ENCODE assay signal across 8 cellular contexts in the genomic region with DNA sequence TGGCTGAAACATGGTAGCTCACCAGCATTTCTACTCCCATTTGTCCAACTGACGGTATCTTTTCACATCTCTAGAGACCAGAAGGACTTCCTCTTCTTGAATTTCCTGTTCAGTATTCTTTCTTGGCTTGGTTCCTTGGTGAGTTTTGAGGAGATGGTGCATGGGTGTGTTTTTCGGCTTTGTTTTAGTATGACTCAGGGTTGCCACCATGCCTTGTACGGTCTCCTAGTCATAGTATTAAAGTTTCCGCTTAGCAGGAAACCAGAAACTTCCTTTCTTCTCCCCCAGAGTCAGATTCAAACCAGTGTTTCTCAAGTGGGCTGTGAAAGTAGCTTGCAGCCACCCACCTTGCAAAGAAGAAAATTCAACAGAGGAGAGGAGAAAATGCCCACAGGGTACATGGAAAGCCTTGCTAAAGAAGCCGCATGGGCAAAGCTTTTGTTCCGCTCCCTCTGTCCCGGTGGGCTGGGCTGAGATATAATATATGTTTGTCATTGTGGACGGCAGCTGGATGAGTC. TPM values are rescaled to one million over a fixed set of nuclear protein-coding genes. Genes with fewer than 3 reads are reported as not detected.
DNase-seq lines count a peak whose midpoint lies in the region; ATAC-seq and TF ChIP-seq lines count a peak whose summit lies in the region.

No MANE protein-coding gene starts in this region.

- H3K36me3 ChIP-seq in esophagus muscularis mucosa: peaks cover 0 to 15% (median 0%) of the 10 kb centered on the region in 4 donors

- DNase-seq in activated gamma-delta T cell treated with Interleukin-2 at 50 U/mL for 16 hours: peak; percentile 48
- DNase-seq in activated gamma-delta T cell (lab: John Stamatoyannopoulos, UW): no peak
- DNase-seq in esophagus muscularis mucosa (ENCODE audit: extremely low spot score): no peak
- DNase-seq in skeletal muscle cell (ENCODE audit: low read depth): peak; percentile 70
- DNase-seq in NCI-H345 treated with DMSO at 0.1 percent for 48 hours (lab: John Stamatoyannopoulos, UW; ENCODE audit: unreplicated experiment): no peak
- DNase-seq in NCI-H345 (lab: John Stamatoyannopoulos, UW): no peak

- intact Hi-C loops in esophagus muscularis mucosa (cut with DNase I): loop anchor here (10.0 kb wide), 2 partner anchors 82 to 1242 kb away; a partner anchor contains a TSS

- no peaks in the 10 kb centered on the region for H3K9me3 ChIP-seq in esophagus muscularis mucosa

- peak; percentile 81 for ATAC-seq in HG03045 (IDR thresholded peaks at IDR 0.05; ENCODE audit: unreplicated experiment)

- WGBS in esophagus muscularis mucosa: 60% methylated on average over 8 of the region's 8 CpGs

- no peaks in the 10 kb centered on the region for H3K27me3 ChIP-seq in esophagus muscularis mucosa

- no peak for TF ChIP-seq POLR2A in esophagus muscularis mucosa (IDR thresholded peaks at IDR 0.05; ENCODE audit: low read depth)

- peak overlapping the region; percentile 29 to 93 (median 88) for H3K27ac ChIP-seq in esophagus muscularis mucosa (replicated peaks in 1 of 4)

- TF ChIP-seq CTCF in WI38 (IDR thresholded peaks at IDR 0.05; ENCODE audit: low read depth, low read length) (no peak), esophagus muscularis mucosa (IDR thresholded peaks at IDR 0.05) (no peak)

- H3K4me3 ChIP-seq in WI38 (ENCODE audit: low read depth, low read length) (0 out of 2 replicates have a peak overlapping the region, but pooled peaks have one; percentile 16), esophagus muscularis mucosa (peak overlapping the region in 3 of 4 donors; percentile 4 to 18 (median 10)), skeletal muscle cell (ENCODE audit: low read depth, low read length) (no peak overlapping the region)

- H3K4me1 ChIP-seq in esophagus muscularis mucosa: peaks cover 71 to 96% (median 95%) of the 10 kb centered on the region in 4 donors

- TF ChIP-seq EP300 in esophagus muscularis mucosa (IDR thresholded peaks at IDR 0.05): no peak

RNA-seq across cellular contexts. Expression of a gene that starts 5.7 kb away (rescaled TPM):
- total RNA-seq in esophagus muscularis mucosa: 100 to 1,000 TPM; 311 to 469 (median 376) TPM

RNA-seq across cellular contexts. Expression of a gene that starts 55.1 kb away (rescaled TPM):
- total RNA-seq in esophagus muscularis mucosa: under 1 TPM in 3 of 4 donors, not detected in 1; 0.39 to 0.83 (median 0.40) TPM

Comparison
In these comparisons a context has a peak if more than half of its experiments do, and no peak if none do; other contexts are left out.
1. DNase-seq: peak in activated gamma-delta T cell treated with Interleukin-2 at 50 U/mL for 16 hours (single experiment) and skeletal muscle cell (single experiment); none in activated gamma-delta T cell (single experiment), esophagus muscularis mucosa (single experiment), NCI-H345 treated with DMSO at 0.1 percent for 48 hours (single experiment) and NCI-H345 (single experiment).